In the genomic region with DNA sequence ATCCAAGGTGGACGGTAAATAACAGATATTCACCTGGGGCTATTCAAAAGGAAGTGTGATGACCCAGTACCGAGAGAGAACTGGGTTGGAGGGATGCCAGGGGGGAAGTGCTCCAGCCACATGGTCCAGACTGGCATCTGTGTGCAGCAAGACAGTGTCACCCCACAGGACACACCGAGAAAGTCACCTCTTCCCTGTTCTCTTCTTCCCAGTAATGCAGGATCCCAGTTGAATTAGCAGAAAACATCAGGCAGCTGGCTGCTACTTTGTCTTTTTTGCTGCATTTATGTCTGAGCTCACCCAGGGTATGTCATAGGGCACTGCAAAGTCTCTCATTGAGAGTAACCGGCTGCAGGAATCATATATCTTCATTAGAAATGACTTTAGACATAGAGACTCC, we compare ENCODE assay signal across 26 cellular contexts.
"Had no signal": no experiment of that assay in that cellular context is flagged by ENCODE, and none has a peak within 500 bp of the region (broad histone marks: within the 10 kb centered on the region; RNA-seq: fewer than 3 reads in every experiment).

No MANE protein-coding gene starts in this region.

- ATAC-seq: left cardiac atrium; mucosa of descending colon; naive thymus-derived CD4-positive, alpha-beta T cell; natural killer cell treated with Interleukin-12 subunit alpha and Interleukin-12 subunit beta and Interleukin-15 and Interleukin-18, amount 100 ng/mL, for 72 hours; sciatic nerve; stimulated activated naive B cell treated with anti-CD40 and anti-IgM and Interleukin-4, amounts not matched to agents 10 μg/mL and 1 μg/mL and 100 μg/mL, for 72 hours; stimulated activated naive CD8-positive, alpha-beta T cell treated with anti-CD3 and anti-CD28 coated beads, Interleukin-15, Interleukin-2, amounts not matched to agents 100 U/mL and 50 U/mL, for 24 hours; upper lobe of right lung had no signal

- H3K36me3 ChIP-seq: left ventricle myocardium inferior, ovary, right atrium auricular region, stomach, suprapubic skin, thoracic aorta, tibial artery, upper lobe of right lung had no signal

- H3K27ac ChIP-seq: left ventricle myocardium inferior, ovary, right atrium auricular region, skin epidermis, stomach, suprapubic skin, thoracic aorta, tibial artery, upper lobe of right lung had no signal

- H3K4me1 ChIP-seq: left ventricle myocardium inferior, right atrium auricular region, suprapubic skin, tibial artery, upper lobe of right lung had no signal

- DNase-seq: hippocampal formation; kidney glomerular epithelial cell; left cardiac atrium; left ventricle myocardium inferior; mesendoderm; midbrain; mucosa of descending colon; naive thymus-derived CD4-positive, alpha-beta T cell; ovary; stimulated activated CD4-positive, alpha-beta T cell treated with anti-CD3 and anti-CD28 coated beads, Interleukin-12 subunit alpha, Interleukin-12 subunit beta, amount 100 ng/mL, for 4 hours; stimulated activated CD4-positive, alpha-beta T cell treated with anti-CD3 and anti-CD28 coated beads, Interleukin-15, amount 100 ng/mL, for 24 hours; stimulated activated CD4-positive, alpha-beta T cell treated with anti-CD3 and anti-CD28 coated beads, Interleukin-2, amount 100 ng/mL, for 24 hours; stimulated activated CD4-positive, alpha-beta T cell treated with anti-CD3 and anti-CD28 coated beads, Interleukin-4, amount 100 ng/mL, for 1 hour; stimulated activated naive B cell treated with anti-CD40 and anti-IgM and Interleukin-4, amounts not matched to agents 10 μg/mL and 1 μg/mL and 100 μg/mL, for 72 hours; stimulated activated naive CD8-positive, alpha-beta T cell treated with anti-CD3 and anti-CD28 coated beads, Interleukin-15, Interleukin-2, amounts not matched to agents 100 U/mL and 50 U/mL, for 24 hours; stomach; tibial artery; trophoblast cell; upper lobe of right lung had no signal

- H3K9me3 ChIP-seq: left ventricle myocardium inferior, mucosa of descending colon, ovary, right atrium auricular region, suprapubic skin, thoracic aorta, tibial artery, upper lobe of right lung had no signal

- H3K27me3 ChIP-seq: ovary, right atrium auricular region, stomach, suprapubic skin, tibial artery, upper lobe of right lung had no signal

- H3K4me3 ChIP-seq: left ventricle myocardium inferior, lung, mucosa of descending colon, ovary, right atrium auricular region, skin epidermis, stomach, suprapubic skin, thoracic aorta, tibial artery, upper lobe of right lung had no signal
